1 cellular context compared by ENCODE assay signal in genomic region chr6:55175078-55175777, GRCh38.
A peak's percentile ranks its signal among the peaks of the same experiment; 100 is the strongest.
TF ChIP-seq lines count a peak whose summit lies in the region.

No MANE protein-coding gene starts in this region.

TF ChIP-seq in HEK293, 187 proteins besides CTCF, POLR2A, EP300 and RAD21 (continued from another document):
- TF ChIP-seq ZNF600 (tag by site-specific recombination; IDR thresholded peaks at IDR 0.05) (no peak), ZBTB20 (tag by site-specific recombination; IDR thresholded peaks at IDR 0.05) (peak; percentile 31; the same call in 1 of the 2 replicates), ZNF529 (tag by site-specific recombination; IDR thresholded peaks at IDR 0.05; ENCODE audit: insufficient replicate concordance) (peak; percentile 83), ZFHX2 (tag by site-specific recombination; conservative IDR thresholded peaks at IDR 0.05) (peak; percentile 64), ZBTB17 (tag by site-specific recombination; IDR thresholded peaks at IDR 0.05) (peak; percentile 91), ZNF302 (tag by site-specific recombination; IDR thresholded peaks at IDR 0.05; ENCODE audit: low read depth) (no peak), ZNF248 (tag by site-specific recombination; IDR thresholded peaks at IDR 0.05) (no peak), ZBTB48 (tag by site-specific recombination; IDR thresholded peaks at IDR 0.05) (peak; percentile 64; the same call in 1 of the 2 replicates)
- TF ChIP-seq, protein P1, sequence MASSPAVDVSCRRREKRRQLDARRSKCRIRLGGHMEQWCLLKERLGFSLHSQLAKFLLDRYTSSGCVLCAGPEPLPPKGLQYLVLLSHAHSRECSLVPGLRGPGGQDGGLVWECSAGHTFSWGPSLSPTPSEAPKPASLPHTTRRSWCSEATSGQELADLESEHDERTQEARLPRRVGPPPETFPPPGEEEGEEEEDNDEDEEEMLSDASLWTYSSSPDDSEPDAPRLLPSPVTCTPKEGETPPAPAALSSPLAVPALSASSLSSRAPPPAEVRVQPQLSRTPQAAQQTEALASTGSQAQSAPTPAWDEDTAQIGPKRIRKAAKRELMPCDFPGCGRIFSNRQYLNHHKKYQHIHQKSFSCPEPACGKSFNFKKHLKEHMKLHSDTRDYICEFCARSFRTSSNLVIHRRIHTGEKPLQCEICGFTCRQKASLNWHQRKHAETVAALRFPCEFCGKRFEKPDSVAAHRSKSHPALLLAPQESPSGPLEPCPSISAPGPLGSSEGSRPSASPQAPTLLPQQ (tag by site-specific recombination; IDR thresholded peaks at IDR 0.05) = 0 out of 2 replicates have a peak, but pooled peaks have one; percentile 36
- TF ChIP-seq, protein P2, sequence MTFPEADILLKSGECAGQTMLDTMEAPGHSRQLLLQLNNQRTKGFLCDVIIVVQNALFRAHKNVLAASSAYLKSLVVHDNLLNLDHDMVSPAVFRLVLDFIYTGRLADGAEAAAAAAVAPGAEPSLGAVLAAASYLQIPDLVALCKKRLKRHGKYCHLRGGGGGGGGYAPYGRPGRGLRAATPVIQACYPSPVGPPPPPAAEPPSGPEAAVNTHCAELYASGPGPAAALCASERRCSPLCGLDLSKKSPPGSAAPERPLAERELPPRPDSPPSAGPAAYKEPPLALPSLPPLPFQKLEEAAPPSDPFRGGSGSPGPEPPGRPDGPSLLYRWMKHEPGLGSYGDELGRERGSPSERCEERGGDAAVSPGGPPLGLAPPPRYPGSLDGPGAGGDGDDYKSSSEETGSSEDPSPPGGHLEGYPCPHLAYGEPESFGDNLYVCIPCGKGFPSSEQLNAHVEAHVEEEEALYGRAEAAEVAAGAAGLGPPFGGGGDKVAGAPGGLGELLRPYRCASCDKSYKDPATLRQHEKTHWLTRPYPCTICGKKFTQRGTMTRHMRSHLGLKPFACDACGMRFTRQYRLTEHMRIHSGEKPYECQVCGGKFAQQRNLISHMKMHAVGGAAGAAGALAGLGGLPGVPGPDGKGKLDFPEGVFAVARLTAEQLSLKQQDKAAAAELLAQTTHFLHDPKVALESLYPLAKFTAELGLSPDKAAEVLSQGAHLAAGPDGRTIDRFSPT (tag by site-specific recombination; IDR thresholded peaks at IDR 0.05) = 0 out of 2 replicates have a peak, but pooled peaks have one; percentile 30
TF ChIP-seq in HEK293: peak in this region for 12.
